13 cellular contexts compared by ENCODE assay signal in genomic region chr6:108164815-108165706, GRCh38. TPM values are rescaled to one million over a fixed set of nuclear protein-coding genes. Genes with fewer than 3 reads are reported as not detected.
DNase-seq lines count a peak whose midpoint lies in the region; ATAC-seq lines count a peak whose summit lies in the region.
"Had no signal": no experiment of that assay in that cellular context is flagged by ENCODE, and none has a peak within 500 bp of the region (broad histone marks: within the 10 kb centered on the region; RNA-seq: fewer than 3 reads in every experiment).

No MANE protein-coding gene starts in this region.

- H3K4ac ChIP-seq in mesendoderm (ENCODE audit: low read depth, low read length), result no peak overlapping the region

- ATAC-seq in GM18520 (IDR thresholded peaks at IDR 0.05; ENCODE audit: unreplicated experiment) (no peak), HG02840 (IDR thresholded peaks at IDR 0.05; ENCODE audit: low FRiP score, unreplicated experiment) (no peak)
- ATAC-seq: K562 had no signal

- peak overlapping the region; percentile 51 for H3K4me2 ChIP-seq in mesendoderm (ENCODE audit: low read length)

- DNase-seq in D341Med (ENCODE audit: low spot score) (peak; percentile 75), mesendoderm (no peak), NCI-H1694 (lab: John Stamatoyannopoulos, UW) (no peak), DMS153 treated with DMSO at 0.1 percent for 48 hours (lab: John Stamatoyannopoulos, UW; ENCODE audit: unreplicated experiment) (no peak)
- DNase-seq in activated CD4-positive, alpha-beta memory T cell treated with anti-CD3 and anti-CD28 coated beads, Interleukin-2, amount 10 ng/mL, durations not matched to agents 7 days and 5 days, result no peak
- DNase-seq: stimulated activated CD4-positive, alpha-beta T cell treated with anti-CD3 and anti-CD28 coated beads, Interleukin-12 subunit alpha, Interleukin-12 subunit beta, amount 100 ng/mL, for 4 hours; T-helper 9 cell had no signal

- peaks cover 32% of the 10 kb centered on the region for H3K4me1 Mint-ChIP-seq in activated CD4-positive, alpha-beta memory T cell treated with anti-CD3 and anti-CD28 coated beads, Interleukin-2, amount 10 ng/mL, durations not matched to agents 7 days and 5 days

- no peak overlapping the region for H2BK15ac ChIP-seq in mesendoderm (replicated peaks; ENCODE audit: low read depth)

- H3K27ac Mint-ChIP-seq in activated CD4-positive, alpha-beta memory T cell treated with anti-CD3 and anti-CD28 coated beads, Interleukin-2, amount 10 ng/mL, durations not matched to agents 7 days and 5 days, result peak overlapping the region; percentile 44

- peaks cover 94% of the 10 kb centered on the region for H3K27me3 Mint-ChIP-seq in activated CD4-positive, alpha-beta memory T cell treated with anti-CD3 and anti-CD28 coated beads, Interleukin-2, amount 10 ng/mL, durations not matched to agents 7 days and 5 days

- H3K36me3 ChIP-seq in ACC112 (ENCODE audit: insufficient read depth, low read length) (no peaks in the 10 kb centered on the region), mesendoderm (ENCODE audit: control insufficient read depth, insufficient read depth, low read length) (no peaks in the 10 kb centered on the region)

- no peaks in the 10 kb centered on the region for H3K9me3 Mint-ChIP-seq in activated CD4-positive, alpha-beta memory T cell treated with anti-CD3 and anti-CD28 coated beads, Interleukin-2, amount 10 ng/mL, durations not matched to agents 7 days and 5 days

- peaks cover 7% of the 10 kb centered on the region for H3K36me3 Mint-ChIP-seq in activated CD4-positive, alpha-beta memory T cell treated with anti-CD3 and anti-CD28 coated beads, Interleukin-2, amount 10 ng/mL, durations not matched to agents 7 days and 5 days (ENCODE audit: low read depth)

- H3K79me2 ChIP-seq in ACC112 (ENCODE audit: control insufficient read depth, insufficient read depth, low read length, unreplicated experiment) (no peaks in the 10 kb centered on the region), mesendoderm (ENCODE audit: control insufficient read depth, insufficient read depth, low read length) (no peaks in the 10 kb centered on the region)

- no peak overlapping the region for H3K18ac ChIP-seq in mesendoderm (ENCODE audit: low read length)

- no peak overlapping the region for H3K23ac ChIP-seq in mesendoderm (ENCODE audit: low read length)

- no CpG with 5 or more reads among the region's 69 CpGs for WGBS in mesendoderm (ENCODE audit: extremely low coverage, insufficient coverage, low lambda C conversion rate)

- no peak overlapping the region for H4K8ac ChIP-seq in mesendoderm (ENCODE audit: low read depth, low read length)

- no peak overlapping the region for H2BK5ac ChIP-seq in mesendoderm (ENCODE audit: low read length)

- CTCF ChIA-PET in activated CD4-positive, alpha-beta memory T cell treated with anti-CD3 and anti-CD28 coated beads, Interleukin-2, amount 10 ng/mL, durations not matched to agents 7 days and 5 days (lab: Charles Lee), result no interaction called here

- no peak overlapping the region for H4K5ac ChIP-seq in mesendoderm (ENCODE audit: low read length)

- peaks cover 5% of the 10 kb centered on the region for H3K4me1 ChIP-seq in ACC112 (ENCODE audit: control insufficient read depth, insufficient read depth, low read length, unreplicated experiment)
- H3K4me1 ChIP-seq in mesendoderm (ENCODE audit: control insufficient read depth, low read depth, low read length), result peaks cover 2% of the 10 kb centered on the region

- peak overlapping the region; percentile 31 for H3K4me3 Mint-ChIP-seq in activated CD4-positive, alpha-beta memory T cell treated with anti-CD3 and anti-CD28 coated beads, Interleukin-2, amount 10 ng/mL, durations not matched to agents 7 days and 5 days

- H3K27ac ChIP-seq in ACC112 (ENCODE audit: low read depth, low read length), result no peak overlapping the region
- H3K27ac ChIP-seq in mesendoderm (ENCODE audit: low read depth, low read length), result no peak overlapping the region

- H3K4me3 ChIP-seq in ACC112 (ENCODE audit: low read depth, low read length) (peak overlapping the region; percentile 48), mesendoderm (ENCODE audit: low read length) (no peak overlapping the region)
- H3K4me3 ChIP-seq: K562 had no signal

- POLR2A ChIA-PET in activated CD4-positive, alpha-beta memory T cell treated with anti-CD3 and anti-CD28 coated beads, Interleukin-2, amount 10 ng/mL, durations not matched to agents 7 days and 5 days (lab: Charles Lee), result interaction anchor here (1.0 kb wide), 1 partner anchor 9 kb away, joined by 3 read pairs; no protein-coding TSS in a partner anchor

- peaks cover 100% of the 10 kb centered on the region for H3K27me3 ChIP-seq in ACC112 (ENCODE audit: insufficient read depth, low read length)
- H3K27me3 ChIP-seq in mesendoderm (ENCODE audit: insufficient read depth, low read length, poor library complexity), result peaks cover 92% of the 10 kb centered on the region

- H3K56ac ChIP-seq in mesendoderm (ENCODE audit: low read length), result no peak overlapping the region

- no peak overlapping the region for H2AFZ ChIP-seq in ACC112 (ENCODE audit: low read length, unreplicated experiment)

- H3K79me1 ChIP-seq in mesendoderm (ENCODE audit: low read length), result no peaks in the 10 kb centered on the region

- no peak overlapping the region for H2AK5ac ChIP-seq in mesendoderm (ENCODE audit: low read length)

- no peak overlapping the region for H2BK120ac ChIP-seq in mesendoderm (ENCODE audit: low read depth, low read length)

- no peak overlapping the region for H3K9ac ChIP-seq in mesendoderm (ENCODE audit: low read length)

RNA-seq across cellular contexts. Expression of gene NR2E1, which starts 0.8 kb away (rescaled TPM):
- total RNA-seq in activated CD4-positive, alpha-beta memory T cell treated with anti-CD3 and anti-CD28 coated beads, Interleukin-2, amount 10 ng/mL, durations not matched to agents 7 days and 5 days, result not detected
- not detected for polyA plus RNA-seq in mesendoderm (2013, experiment 1 of 2)
- not detected for polyA plus RNA-seq in mesendoderm (2013, experiment 2 of 2)
- total RNA-seq: epithelial cell of proximal tubule, K562, liver had no signal
- polyA plus RNA-seq: K562, liver had no signal
